14 cellular contexts compared by ENCODE assay signal in the genomic region with DNA sequence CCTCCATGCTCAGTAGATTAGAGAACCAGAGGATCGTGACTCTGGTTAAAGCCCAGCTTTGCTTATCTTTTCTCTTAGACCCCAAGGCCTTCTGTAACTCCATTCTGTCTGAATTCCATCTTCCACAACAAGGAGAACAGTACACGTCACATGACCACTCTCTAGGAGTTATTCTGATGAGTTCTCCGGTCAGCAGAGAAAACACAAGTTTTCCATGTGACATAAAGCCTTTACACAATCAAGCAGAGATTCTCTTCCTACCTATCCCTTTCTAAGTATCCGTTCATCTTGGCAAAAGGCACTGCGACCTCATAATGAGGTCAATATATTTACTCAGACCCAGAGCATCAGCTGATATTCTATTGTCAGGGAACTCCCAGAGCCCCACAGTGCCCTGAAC.
DNase-seq lines count a peak whose midpoint lies in the region; ATAC-seq and TF ChIP-seq lines count a peak whose summit lies in the region.
"Had no signal": no experiment of that assay in that cellular context is flagged by ENCODE, and none has a peak within 500 bp of the region (broad histone marks: within the 10 kb centered on the region; RNA-seq: fewer than 3 reads in every experiment).

No MANE protein-coding gene starts in this region.

- no peaks in the 10 kb centered on the region for H3K79me2 ChIP-seq in fibroblast of lung (ENCODE audit: control insufficient read depth, insufficient read depth, low read length)

- H3K27ac ChIP-seq in fibroblast of lung (ENCODE audit: insufficient read depth, low read length) (no peak overlapping the region), substantia nigra (ENCODE audit: low read depth, low read length, poor library complexity, severe bottlenecking) (peak overlapping the region; percentile 9), gastroesophageal sphincter (no peak overlapping the region)

- H3K27me3 ChIP-seq in fibroblast of lung (ENCODE audit: control insufficient read depth, insufficient read depth, low read length) (no peaks in the 10 kb centered on the region), gastroesophageal sphincter (peaks cover 33% of the 10 kb centered on the region)

- in situ Hi-C loops in SK-MEL-5 (cut with HindIII; ENCODE audit: low pct_unique_long_range_greater_than_20kb, low sequenced_read_pairs) = no loop called here

- no peak for TF ChIP-seq EP300 in gastroesophageal sphincter (IDR thresholded peaks at IDR 0.05)

- H3K9me3 ChIP-seq in fibroblast of lung (ENCODE audit: control insufficient read depth, insufficient read depth, low read depth, low read length) = no peaks in the 10 kb centered on the region
- no peaks in the 10 kb centered on the region for H3K9me3 ChIP-seq in gastroesophageal sphincter

- H4K20me1 ChIP-seq in fibroblast of lung (ENCODE audit: control insufficient read depth, extremely low read depth, insufficient read depth, low read length) = no peaks in the 10 kb centered on the region

- ATAC-seq in gastroesophageal sphincter = no peak
- ATAC-seq: HepG2 had no signal

- H3K4me3 ChIP-seq in fibroblast of lung (replicated peaks in 1 of 4; ENCODE audit: control extremely low read depth in 1 of 4, insufficient read depth in 1 of 4, low read depth in 3 of 4, low read length in 4 of 4) = no peak overlapping the region
- no peak overlapping the region for H3K4me3 ChIP-seq in gastroesophageal sphincter

- no peak for TF ChIP-seq POLR2A in gastroesophageal sphincter (IDR thresholded peaks at IDR 0.05)

- DNase-seq in SK-MEL-5 (ENCODE audit: low read depth, low spot score) (peak; percentile 59), fibroblast of lung (ENCODE audit: low read depth in 2 of 2) (no peak), medulla oblongata (ENCODE audit: extremely low spot score) (peak; percentile 49), substantia nigra (lab: John Stamatoyannopoulos, UW) (no peak), Ammon's horn (ENCODE audit: low spot score) (no peak), NCI-H2227 treated with DMSO at 0.1 percent for 48 hours (lab: John Stamatoyannopoulos, UW) (no peak), NCI-H2171 treated with DMSO at 0.1 percent for 48 hours (lab: John Stamatoyannopoulos, UW) (no peak)
- DNase-seq: CD8-positive, alpha-beta memory T cell; DMS53; GF-D8; GOT3; H9 had no signal

- H2AFZ ChIP-seq in fibroblast of lung (ENCODE audit: low read length) = peak overlapping the region; percentile 20

- 75 to 81% methylated on average over 4 to 5 of the region's 5 CpGs for WGBS in gastroesophageal sphincter (ENCODE audit: low coverage in 1 of 2), 2 donors

- no peaks in the 10 kb centered on the region for H3K36me3 ChIP-seq in fibroblast of lung (ENCODE audit: control insufficient read depth, insufficient read depth, low read length)
- H3K36me3 ChIP-seq in gastroesophageal sphincter = no peaks in the 10 kb centered on the region

- TF ChIP-seq CTCF in fibroblast of lung (conservative IDR thresholded peaks at IDR 0.05 in 1 of 2, IDR thresholded peaks at IDR 0.05 in 1 of 2; ENCODE audit: low read depth in 1 of 2, low read length in 2 of 2) (no peak), gastroesophageal sphincter (IDR thresholded peaks at IDR 0.05) (no peak)

- no peak overlapping the region for H3K9ac ChIP-seq in fibroblast of lung (ENCODE audit: insufficient read depth, low read length)

- no peak overlapping the region for H3K4me2 ChIP-seq in fibroblast of lung (ENCODE audit: extremely low read depth, insufficient read depth, low read length)

- H3K4me1 ChIP-seq in fibroblast of lung (ENCODE audit: control insufficient read depth, extremely low read depth, insufficient read depth, low read length) = no peaks in the 10 kb centered on the region
- H3K4me1 ChIP-seq in gastroesophageal sphincter = no peaks in the 10 kb centered on the region

Comparison
In these comparisons a context has a peak if more than half of its experiments do, and no peak if none do; other contexts are left out.
1. DNase-seq: peak in SK-MEL-5 (single experiment) and medulla oblongata (single experiment); none in fibroblast of lung (0 of 2), substantia nigra (0 of 49), Ammon's horn (single experiment), NCI-H2227 treated with DMSO at 0.1 percent for 48 hours (single experiment) and NCI-H2171 treated with DMSO at 0.1 percent for 48 hours (single experiment).